21 cellular contexts compared by ENCODE assay signal in the genomic region with DNA sequence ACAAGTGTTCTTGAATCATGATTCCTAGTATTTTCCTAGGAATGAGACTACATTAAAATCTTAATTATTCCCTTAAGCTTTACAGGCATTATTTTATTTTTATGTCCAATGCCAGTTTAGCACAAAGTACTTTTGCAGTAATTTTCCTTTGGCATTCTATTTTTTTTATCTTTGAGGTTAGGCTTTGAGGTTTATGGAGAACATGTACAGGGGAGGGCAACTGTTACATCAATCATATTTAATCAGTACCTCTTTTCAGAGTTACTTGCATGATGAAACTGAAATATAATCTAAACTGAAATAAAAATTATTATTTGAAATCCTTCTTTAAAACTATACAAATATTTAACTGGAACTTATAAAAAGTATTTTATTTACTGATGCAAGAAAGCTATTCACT.
"Had no signal": no experiment of that assay in that cellular context is flagged by ENCODE, and none has a peak within 500 bp of the region (broad histone marks: within the 10 kb centered on the region; RNA-seq: fewer than 3 reads in every experiment).

No MANE protein-coding gene starts in this region.

- H3K4me3 ChIP-seq: heart left ventricle, hepatocyte, lung, mucosa of descending colon, psoas muscle, sigmoid colon, skin epidermis, spleen, thyroid gland, vagina had no signal

- H3K36me3 ChIP-seq: heart left ventricle, sigmoid colon, spleen, thyroid gland, vagina had no signal

- H3K27ac ChIP-seq: heart left ventricle, hepatocyte, psoas muscle, sigmoid colon, spleen, thyroid gland, vagina had no signal

- H3K9me3 Mint-ChIP-seq: stimulated activated naive CD8-positive, alpha-beta T cell treated with anti-CD3 and anti-CD28 coated beads, Interleukin-15, amount 100 ng/mL, for 72 hours had no signal

- H3K9me3 ChIP-seq: mucosa of descending colon, psoas muscle, sigmoid colon, thyroid gland, vagina had no signal

- H3K27me3 Mint-ChIP-seq: effector memory CD8-positive, alpha-beta T cell; memory B cell; naive thymus-derived CD8-positive, alpha-beta T cell; stimulated activated naive CD8-positive, alpha-beta T cell treated with anti-CD3 and anti-CD28 coated beads, Interleukin-15, amount 100 ng/mL, for 72 hours had no signal

- H3K4me3 Mint-ChIP-seq: effector memory CD8-positive, alpha-beta T cell; memory B cell; naive thymus-derived CD8-positive, alpha-beta T cell; nephron progenitor cell; stimulated activated naive CD8-positive, alpha-beta T cell treated with anti-CD3 and anti-CD28 coated beads, Interleukin-15, amount 100 ng/mL, for 72 hours had no signal

- H3K27me3 ChIP-seq: heart left ventricle, hepatocyte, sigmoid colon, spleen, thyroid gland, vagina had no signal

- H3K4me1 Mint-ChIP-seq: memory B cell; naive thymus-derived CD8-positive, alpha-beta T cell; stimulated activated naive CD8-positive, alpha-beta T cell treated with anti-CD3 and anti-CD28 coated beads, Interleukin-15, amount 100 ng/mL, for 72 hours had no signal

- H3K4me1 ChIP-seq: heart left ventricle, psoas muscle, sigmoid colon, spleen, thyroid gland, vagina had no signal

- H3K36me3 Mint-ChIP-seq: memory B cell; naive thymus-derived CD8-positive, alpha-beta T cell had no signal

- DNase-seq: cortex of kidney; effector memory CD8-positive, alpha-beta T cell; heart left ventricle; kidney; mucosa of descending colon; naive thymus-derived CD8-positive, alpha-beta T cell; nephron progenitor cell; nucleus accumbens; psoas muscle; right cardiac atrium; sigmoid colon; spleen; stimulated activated naive CD4-positive, alpha-beta T cell; stimulated activated naive CD8-positive, alpha-beta T cell treated with anti-CD3 and anti-CD28 coated beads, Interleukin-15, amount 100 ng/mL, for 72 hours; thyroid gland; trophoblast cell had no signal

- H3K27ac Mint-ChIP-seq: effector memory CD8-positive, alpha-beta T cell; memory B cell; naive thymus-derived CD8-positive, alpha-beta T cell; nephron progenitor cell; stimulated activated naive CD8-positive, alpha-beta T cell treated with anti-CD3 and anti-CD28 coated beads, Interleukin-15, amount 100 ng/mL, for 72 hours had no signal

- ATAC-seq: effector memory CD8-positive, alpha-beta T cell; heart left ventricle; mucosa of descending colon; naive thymus-derived CD8-positive, alpha-beta T cell; psoas muscle; right cardiac atrium; stimulated activated naive CD8-positive, alpha-beta T cell treated with anti-CD3 and anti-CD28 coated beads, Interleukin-15, amount 100 ng/mL, for 72 hours had no signal
